In the genomic region with DNA sequence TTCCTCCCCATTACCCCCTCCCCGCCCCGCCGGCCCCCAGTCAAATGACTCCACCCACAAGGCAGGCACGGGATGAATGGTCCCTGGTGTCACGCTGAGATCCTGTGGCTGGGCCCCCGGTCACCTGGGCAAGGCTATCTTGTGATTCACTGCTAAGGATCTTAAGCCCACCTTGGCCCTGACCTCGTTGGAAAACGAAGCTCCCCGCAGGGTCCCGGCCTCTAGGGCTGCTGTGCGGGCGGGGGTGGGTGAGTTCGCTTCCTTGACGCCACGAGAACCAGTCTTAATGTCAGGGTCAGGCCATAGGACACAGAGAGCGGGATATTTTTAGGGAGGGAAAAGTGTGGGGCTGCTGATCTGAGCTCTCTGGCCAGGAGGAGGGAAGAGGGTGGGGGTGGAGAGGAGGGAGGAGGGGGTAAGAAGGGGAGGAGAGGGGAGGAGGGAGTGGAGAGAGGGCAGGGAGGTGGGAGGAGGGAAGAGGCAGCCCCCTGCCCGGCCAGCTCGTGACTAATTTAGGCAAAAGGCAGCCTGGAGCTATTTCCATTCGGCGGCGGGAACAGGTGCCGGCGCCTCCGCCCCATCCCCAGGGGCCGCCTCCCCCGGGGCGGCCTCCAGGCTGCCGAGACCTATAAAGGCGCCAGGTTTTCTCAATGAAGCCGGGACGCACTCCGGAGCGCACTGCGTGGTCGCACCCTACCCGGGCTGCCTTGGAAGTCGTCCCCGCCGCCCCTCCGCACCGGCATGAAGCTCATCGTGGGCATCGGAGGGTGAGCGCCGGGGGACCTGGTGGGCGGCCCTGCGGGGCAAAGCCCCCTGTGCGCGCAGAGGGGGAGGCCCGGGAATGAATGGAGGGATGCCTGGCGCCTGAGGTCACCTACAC, we compare ENCODE assay signal across 14 cellular contexts. TPM values are rescaled to one million over a fixed set of nuclear protein-coding genes. Genes with fewer than 3 reads are reported as not detected.
A peak's percentile ranks its signal among the peaks of the same experiment; 100 is the strongest.
DNase-seq lines count a peak whose midpoint lies in the region; ATAC-seq and TF ChIP-seq lines count a peak whose summit lies in the region.
"Had no signal": no experiment of that assay in that cellular context is flagged by ENCODE, and none has a peak within 500 bp of the region (broad histone marks: within the 10 kb centered on the region; RNA-seq: fewer than 3 reads in every experiment).

A gene with protein sequence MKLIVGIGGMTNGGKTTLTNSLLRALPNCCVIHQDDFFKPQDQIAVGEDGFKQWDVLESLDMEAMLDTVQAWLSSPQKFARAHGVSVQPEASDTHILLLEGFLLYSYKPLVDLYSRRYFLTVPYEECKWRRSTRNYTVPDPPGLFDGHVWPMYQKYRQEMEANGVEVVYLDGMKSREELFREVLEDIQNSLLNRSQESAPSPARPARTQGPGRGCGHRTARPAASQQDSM (plus strand): TSS at position 139 of the 880 bp plus-strand sequence. CDS start 603 bp downstream, at position 742.

- H3F3A ChIP-seq in neural progenitor cell (ENCODE audit: low read depth) = no peaks in the 10 kb centered on the region

- TF ChIP-seq CTCF in neural progenitor cell (IDR thresholded peaks at IDR 0.05) = no peak
- TF ChIP-seq CTCF in omental fat pad (IDR thresholded peaks at IDR 0.05) = no peak

- H3K4me3 ChIP-seq in neural progenitor cell = peak within 1 kb of the TSS; percentile 47
- H3K4me3 ChIP-seq: body of pancreas had no signal

- no peaks in the 10 kb centered on the region for H3K9me3 Mint-ChIP-seq in neural progenitor cell
- H3K9me3 Mint-ChIP-seq in activated naive CD4-positive, alpha-beta T cell treated with anti-CD3 and anti-CD28 coated beads, Interleukin-2, amount 10 ng/mL, durations not matched to agents 7 days and 5 days = no peaks in the 10 kb centered on the region
- H3K9me3 Mint-ChIP-seq: CD8-positive, alpha-beta T cell had no signal

- H4K20me1 ChIP-seq in neural progenitor cell (ENCODE audit: low read depth) = no peaks in the 10 kb centered on the region

- no peaks in the 10 kb centered on the region for H3K9me3 ChIP-seq in neural progenitor cell (ENCODE audit: low read depth)
- H3K9me3 ChIP-seq: body of pancreas had no signal

- H3K79me2 ChIP-seq in neural progenitor cell (ENCODE audit: low read depth) = no peaks in the 10 kb centered on the region

- H3K27me3 Mint-ChIP-seq in neural progenitor cell (ENCODE audit: insufficient read depth, low read depth) = peaks cover 5% of the 10 kb centered on the region
- H3K27me3 Mint-ChIP-seq in activated naive CD4-positive, alpha-beta T cell treated with anti-CD3 and anti-CD28 coated beads, Interleukin-2, amount 10 ng/mL, durations not matched to agents 7 days and 5 days = peaks cover 45% of the 10 kb centered on the region

- H3K36me3 Mint-ChIP-seq in neural progenitor cell = no peaks in the 10 kb centered on the region
- H3K36me3 Mint-ChIP-seq in activated naive CD4-positive, alpha-beta T cell treated with anti-CD3 and anti-CD28 coated beads, Interleukin-2, amount 10 ng/mL, durations not matched to agents 7 days and 5 days = no peaks in the 10 kb centered on the region
- H3K36me3 Mint-ChIP-seq: CD8-positive, alpha-beta T cell had no signal

- H3K27me3 ChIP-seq in neural progenitor cell = peaks cover 28% of the 10 kb centered on the region
- H3K27me3 ChIP-seq: body of pancreas had no signal

- H3K9ac ChIP-seq in neural progenitor cell = no peak within 1 kb of the TSS

- no peaks in the 10 kb centered on the region for H3K4me1 ChIP-seq in neural progenitor cell

- peak; percentile 33 for DNase-seq in Daoy (ENCODE audit: low read depth)
- peak; percentile 70 for DNase-seq in NCI-H1436 (lab: John Stamatoyannopoulos, UW)
- no peak for DNase-seq in Right ventricle myocardium inferior (ENCODE audit: missing footprints)
- peak; percentile 57 for DNase-seq in neural progenitor cell (ENCODE audit: low spot score)
- DNase-seq in superior temporal gyrus (ENCODE audit: extremely low spot score) = no peak
- DNase-seq in activated naive CD4-positive, alpha-beta T cell treated with anti-CD3 and anti-CD28 coated beads, Interleukin-2, amount 10 ng/mL, durations not matched to agents 7 days and 5 days = no peak
- DNase-seq in omental fat pad (ENCODE audit: low spot score) = no peak
- DNase-seq: activated CD8-positive, alpha-beta memory T cell treated with anti-CD3 and anti-CD28 coated beads, Interleukin-2, amount 50 U/mL, for 4 hours; body of pancreas; CD8-positive, alpha-beta T cell; NCI-H82 had no signal

- peak within 1 kb of the TSS; percentile 69 for H2AFZ ChIP-seq in neural progenitor cell (replicated peaks)

- no peaks in the 10 kb centered on the region for H3K36me3 ChIP-seq in neural progenitor cell

- no peak within 1 kb of the TSS for H3K27ac Mint-ChIP-seq in neural progenitor cell
- no peak within 1 kb of the TSS for H3K27ac Mint-ChIP-seq in activated naive CD4-positive, alpha-beta T cell treated with anti-CD3 and anti-CD28 coated beads, Interleukin-2, amount 10 ng/mL, durations not matched to agents 7 days and 5 days
- H3K27ac Mint-ChIP-seq: CD8-positive, alpha-beta T cell had no signal

- ATAC-seq in Right ventricle myocardium inferior (peak; percentile 59), GM19395 (IDR thresholded peaks at IDR 0.05; ENCODE audit: unreplicated experiment) (no peak), omental fat pad (ENCODE audit: low FRiP score) (no peak)
- ATAC-seq: body of pancreas; CD8-positive, alpha-beta T cell had no signal

- H3K4me3 Mint-ChIP-seq in neural progenitor cell = peak within 1 kb of the TSS; percentile 79
- H3K4me3 Mint-ChIP-seq in activated naive CD4-positive, alpha-beta T cell treated with anti-CD3 and anti-CD28 coated beads, Interleukin-2, amount 10 ng/mL, durations not matched to agents 7 days and 5 days = no peak within 1 kb of the TSS
- H3K4me3 Mint-ChIP-seq: CD8-positive, alpha-beta T cell had no signal

- H3K4me2 ChIP-seq in neural progenitor cell = peak within 1 kb of the TSS; percentile 83

- H3K4me1 Mint-ChIP-seq in neural progenitor cell = peaks cover 7% of the 10 kb centered on the region
- H3K4me1 Mint-ChIP-seq in activated naive CD4-positive, alpha-beta T cell treated with anti-CD3 and anti-CD28 coated beads, Interleukin-2, amount 10 ng/mL, durations not matched to agents 7 days and 5 days = no peaks in the 10 kb centered on the region

- intact Hi-C loops in Right ventricle myocardium inferior (cut with DNase I) = loop anchor here (5.0 kb wide), 1 partner anchor 34 kb away; no protein-coding TSS in a partner anchor

- CTCF ChIA-PET in activated naive CD4-positive, alpha-beta T cell treated with anti-CD3 and anti-CD28 coated beads, Interleukin-2, amount 10 ng/mL, durations not matched to agents 7 days and 5 days (lab: Charles Lee) = no interaction called here

- no peak within 1 kb of the TSS for H3K27ac ChIP-seq in neural progenitor cell
- H3K27ac ChIP-seq: body of pancreas, epithelial cell of prostate had no signal

RNA-seq across cellular contexts. Expression of the gene that starts here (rescaled TPM):
- total RNA-seq in Daoy (2014; rRNA removed; shearing (Covaris generic)) = not detected in 2 replicates
- total RNA-seq in Right ventricle myocardium inferior (627 TPM), neural progenitor cell (ENCODE audit: low replicate concordance) (0.77 and 1.1 TPM in 2 replicates), omental fat pad (not detected)
- total RNA-seq: body of pancreas; CD8-positive, alpha-beta T cell; T-helper 1 cell treated with Interleukin-12 subunit alpha and Interleukin-12 subunit beta and Interleukin-4 antibody, amounts not matched to agents 30 ng/mL and 1 ng/mL, for 36 hours had no signal

Comparison
In these comparisons a context has a peak if more than half of its experiments do, and no peak if none do; other contexts are left out.
1. RNA of the gene that starts here (total RNA-seq): 627 TPM in Right ventricle myocardium inferior (single experiment); 0.77 to 1.1 TPM in neural progenitor cell, not detected in Daoy and not detected in omental fat pad; every median in the first group is over 100 times any median in the second.
2. Peak in DNase-seq in Daoy; RNA of the gene not detected or under 1 TPM.
3. DNase-seq: peak in NCI-H1436 (single experiment) and neural progenitor cell (single experiment); none in Right ventricle myocardium inferior (single experiment), superior temporal gyrus (single experiment), activated naive CD4-positive, alpha-beta T cell treated with anti-CD3 and anti-CD28 coated beads, Interleukin-2, amount 10 ng/mL, durations not matched to agents 7 days and 5 days (single experiment) and omental fat pad (single experiment).